Comparison of ENCODE assay signal across 8 cellular contexts in the genomic region with DNA sequence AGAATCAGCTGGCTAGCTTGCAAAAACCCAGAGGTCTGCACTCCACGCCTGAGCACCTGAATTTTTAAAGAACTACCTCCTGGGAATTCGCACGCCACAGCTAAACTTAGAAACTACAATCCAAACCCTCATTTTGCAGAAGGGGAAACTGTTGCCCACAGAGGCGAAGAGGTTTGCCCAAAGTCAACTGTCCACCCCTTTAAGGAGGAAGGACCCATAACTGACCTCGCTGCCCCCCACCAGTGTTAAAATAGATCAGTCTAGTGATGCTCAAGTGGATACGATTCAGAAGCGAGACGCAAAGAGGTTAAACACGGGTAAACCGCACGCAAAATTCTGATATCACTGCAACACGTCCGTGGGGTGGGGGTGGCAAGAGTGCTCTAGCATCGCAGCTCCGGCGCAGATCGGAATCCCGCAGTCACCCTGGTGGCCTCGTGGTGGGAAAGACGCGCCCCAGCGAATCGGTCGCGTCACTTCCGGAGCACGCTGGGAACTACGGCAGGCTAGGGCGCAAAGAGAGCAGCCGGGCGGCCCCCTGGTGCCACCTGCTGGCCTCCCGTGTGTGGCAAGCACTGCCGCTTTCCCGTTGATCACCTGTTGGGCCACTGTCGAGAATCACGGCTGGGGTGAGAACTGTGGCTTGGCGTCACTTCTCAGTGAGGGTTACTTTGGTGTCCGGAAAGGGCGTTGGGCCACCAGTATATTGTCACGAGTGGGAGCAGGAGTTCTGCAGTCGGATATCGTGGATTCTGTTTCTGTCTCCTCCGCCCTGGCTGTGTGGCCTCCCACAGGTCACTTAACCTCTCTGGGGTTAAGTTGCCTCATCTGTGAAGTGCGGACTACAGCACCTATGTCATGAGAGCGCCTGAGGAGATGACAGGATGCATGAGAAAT. TPM values are rescaled to one million over a fixed set of nuclear protein-coding genes. Genes with fewer than 3 reads are reported as not detected.
DNase-seq lines count a peak whose midpoint lies in the region; ATAC-seq and TF ChIP-seq lines count a peak whose summit lies in the region.

A gene (minus strand): TSS at position 451 of the 897 bp plus-strand sequence. CDS start 686 bp downstream, outside the sequence.

- intact Hi-C loops in left cardiac atrium (cut with DNase I): loop anchor here (5.0 to 10.0 kb wide), 3 partner anchors 281 to 531 kb away; a partner anchor contains a TSS
- intact Hi-C loops in prostate gland (cut with DNase I): loop anchor here (5.0 to 10.0 kb wide), 3 partner anchors 288 to 531 kb away; a partner anchor contains a TSS

- no peak for TF ChIP-seq POLR2A in prostate gland (IDR thresholded peaks at IDR 0.05)

- 5% methylated on average over 45 of the region's 45 CpGs for whole genome bisulfite sequencing in prostate gland
- 7% methylated on average over 45 of the region's 45 CpGs for WGBS in urinary bladder

- H3K27ac ChIP-seq in prostate gland: peak within 1 kb of the TSS in 1 of 2 donors; percentile 55
- no peak within 1 kb of the TSS for H3K27ac ChIP-seq in urinary bladder (ENCODE audit: low read depth)

- no peaks in the 10 kb centered on the region for H3K9me3 ChIP-seq in prostate gland

- DNase-seq in NCI-H146 (lab: John Stamatoyannopoulos, UW) (peak; percentile 91), T-helper 1 cell (peak; percentile 89 to 94 (median 93)), amniotic epithelial cell (ENCODE audit: low read depth) (peak; percentile 78), left cardiac atrium (peak; percentile 96), prostate gland (ENCODE audit: low spot score) (peak; percentile 89)

- peak; percentile 97 for TF ChIP-seq CTCF in GM12875 (IDR thresholded peaks at IDR 0.05; ENCODE audit: borderline replicate concordance, insufficient read depth, low read depth, low read length)
- TF ChIP-seq CTCF in prostate gland (IDR thresholded peaks at IDR 0.05): peak; percentile 94 to 99 (median 98)

- no peaks in the 10 kb centered on the region for H3K27me3 ChIP-seq in prostate gland (replicated peaks; ENCODE audit: insufficient read depth)

- no peaks in the 10 kb centered on the region for H3K4me1 ChIP-seq in prostate gland (replicated peaks)
- no peaks in the 10 kb centered on the region for H3K4me1 ChIP-seq in urinary bladder (ENCODE audit: insufficient read depth)

- H3K4me3 ChIP-seq in GM12875 (ENCODE audit: low read depth, low read length): peak within 1 kb of the TSS; percentile 55
- H3K4me3 ChIP-seq in prostate gland: peak within 1 kb of the TSS; percentile 43 to 46
- peak within 1 kb of the TSS; percentile 33 for H3K4me3 ChIP-seq in urinary bladder (ENCODE audit: low read depth, low read length)

- no peaks in the 10 kb centered on the region for H3K36me3 ChIP-seq in prostate gland
- H3K36me3 ChIP-seq in urinary bladder (ENCODE audit: insufficient read depth): no peaks in the 10 kb centered on the region

- ATAC-seq in HG02840 (IDR thresholded peaks at IDR 0.05; ENCODE audit: low FRiP score, unreplicated experiment): peak; percentile 49
- ATAC-seq in left cardiac atrium: peak; percentile 74 to 77

RNA-seq across cellular contexts. Expression of the gene that starts here (rescaled TPM):
- total RNA-seq in left cardiac atrium: 10 to 100 TPM in 1 of 2 donors, 1 to 10 TPM in 1; 8.5 to 12.0 TPM
- total RNA-seq in prostate gland: 10 to 100 TPM; 16.6 to 26.2 TPM
- total RNA-seq in urinary bladder: 13.3 TPM
- 23.9 TPM for polyA plus RNA-seq in urinary bladder
